In the genomic region with DNA sequence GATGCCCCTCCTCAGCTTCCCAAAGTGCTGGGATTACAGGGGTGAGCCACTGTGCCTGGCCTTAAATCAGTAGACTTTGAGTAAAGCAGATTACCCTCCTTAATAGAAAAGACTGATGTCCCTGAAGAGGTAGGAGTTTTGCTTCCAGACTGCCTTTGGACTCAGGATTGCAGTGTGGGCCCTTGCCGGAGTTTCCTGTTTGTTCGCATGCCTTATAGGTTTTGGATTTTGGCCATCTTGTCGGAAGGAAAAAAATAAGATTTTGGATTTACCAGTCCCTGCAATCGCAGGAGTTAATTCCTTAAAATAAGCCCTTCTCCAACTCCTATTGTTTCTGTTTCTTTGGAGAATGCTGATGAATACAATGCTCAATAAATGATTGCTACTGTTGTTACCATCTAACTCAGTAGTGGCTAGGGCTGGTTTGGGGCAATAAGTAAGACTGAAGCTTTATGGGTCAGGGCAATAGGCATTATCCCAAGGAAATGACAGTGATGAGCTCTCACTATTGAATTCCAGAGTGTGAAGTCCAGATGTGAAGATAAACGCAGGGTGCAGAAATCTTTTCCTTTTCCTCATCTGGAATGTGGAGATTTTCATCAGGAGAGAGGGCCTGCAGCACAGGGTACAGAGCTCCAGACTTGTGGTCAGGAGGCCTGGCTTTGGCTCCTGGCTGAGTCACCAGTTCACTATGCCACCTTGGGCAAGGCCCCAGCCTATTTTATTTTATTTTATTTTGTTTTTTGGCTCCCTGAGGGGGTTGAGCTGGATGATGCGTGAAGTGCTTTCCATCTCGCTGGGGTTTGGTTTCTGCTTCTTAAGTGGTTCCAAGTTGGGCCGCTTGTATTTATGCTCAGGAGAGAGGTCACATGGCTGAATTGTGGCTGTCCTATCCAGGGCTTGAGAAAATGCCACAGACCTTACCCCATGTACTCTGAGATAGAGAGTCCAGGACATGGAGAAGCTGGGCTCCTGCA, we compare ENCODE assay signal across 1 cellular context.
TF ChIP-seq lines count a peak whose summit lies in the region.

No MANE protein-coding gene starts in this region.

TF ChIP-seq in HepG2, 621 proteins besides CTCF, POLR2A, EP300 and RAD21:
- no peak for TF ChIP-seq BCL6 (CRISPR knock-in tag; IDR thresholded peaks at IDR 0.05)
- TF ChIP-seq FOSL2 (CRISPR knock-in tag; IDR thresholded peaks at IDR 0.05): peak; percentile 60
